In the genomic region with DNA sequence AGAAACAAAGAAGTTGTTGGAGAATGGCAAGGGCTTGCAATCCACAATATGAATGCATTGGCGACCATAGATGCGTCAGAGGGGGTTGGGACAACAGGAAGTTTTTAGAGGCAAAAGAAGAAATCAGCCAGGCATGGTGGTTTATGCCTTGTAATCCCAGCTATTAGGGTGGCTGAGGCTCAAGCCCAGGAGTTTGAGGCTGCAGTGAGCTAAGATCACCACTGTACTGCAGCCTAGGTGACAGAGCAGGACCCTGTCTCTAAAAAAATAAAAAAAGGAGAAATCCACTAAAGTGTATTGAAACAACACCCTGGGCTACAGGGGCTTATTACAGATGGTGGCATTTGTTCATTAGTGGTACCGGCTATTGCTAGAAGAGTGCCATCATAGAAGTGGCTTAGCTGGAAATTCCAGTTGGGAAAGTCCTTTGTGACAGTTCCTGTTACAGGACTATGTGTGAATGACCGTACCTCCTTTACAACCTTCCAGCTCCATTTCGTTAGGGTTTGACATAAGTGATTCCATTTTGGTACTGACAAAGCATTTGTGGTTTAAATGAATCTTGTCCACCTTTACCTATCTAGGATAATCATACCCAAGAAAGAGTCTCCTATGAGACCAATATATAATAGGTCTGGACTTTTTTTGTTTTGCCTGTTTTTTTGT, we compare ENCODE assay signal across 15 cellular contexts.
"Had no signal": no experiment of that assay in that cellular context is flagged by ENCODE, and none has a peak within 500 bp of the region (broad histone marks: within the 10 kb centered on the region; RNA-seq: fewer than 3 reads in every experiment).

No MANE protein-coding gene starts in this region.

- H3K36me3 ChIP-seq: right atrium auricular region, tibial artery, uterus had no signal

- DNase-seq: activated CD4-positive, alpha-beta memory T cell treated with anti-CD3 and anti-CD28 coated beads, Interleukin-2, amount 10 ng/mL, durations not matched to agents 7 days and 5 days; activated effector memory CD4-positive, alpha-beta T cell treated with Interleukin-2 at 50 U/mL for 16 hours; activated T-cell treated with anti-CD3 and anti-CD28 coated beads, Interleukin-2, amount 50 U/mL, for 4 hours; amygdala; foreskin melanocyte; mesenchymal stem cell; nucleus accumbens; stimulated activated CD4-positive, alpha-beta T cell treated with anti-CD3 and anti-CD28 coated beads, Interleukin-15, amount 100 ng/mL, for 24 hours; stimulated activated CD4-positive, alpha-beta T cell treated with anti-CD3 and anti-CD28 coated beads, Interleukin-4, amount 100 ng/mL, for 1 hour; stimulated activated naive CD4-positive, alpha-beta T cell; tibial artery; uterus had no signal

- H3K4me3 ChIP-seq: coronary artery, right atrium auricular region, skin epidermis, tibial artery, uterus had no signal

- ATAC-seq: activated T-cell treated with anti-CD3 and anti-CD28 coated beads, Interleukin-2, amount 50 U/mL, for 4 hours had no signal

- H3K9me3 ChIP-seq: right atrium auricular region, tibial artery, uterus had no signal

- H3K27ac ChIP-seq: coronary artery, right atrium auricular region, skin epidermis, tibial artery, uterus had no signal

- H3K27me3 ChIP-seq: right atrium auricular region, tibial artery, uterus had no signal

- H3K4me1 ChIP-seq: right atrium auricular region, tibial artery, uterus had no signal
